ENCODE assay signal across 8 cellular contexts in the genomic region with DNA sequence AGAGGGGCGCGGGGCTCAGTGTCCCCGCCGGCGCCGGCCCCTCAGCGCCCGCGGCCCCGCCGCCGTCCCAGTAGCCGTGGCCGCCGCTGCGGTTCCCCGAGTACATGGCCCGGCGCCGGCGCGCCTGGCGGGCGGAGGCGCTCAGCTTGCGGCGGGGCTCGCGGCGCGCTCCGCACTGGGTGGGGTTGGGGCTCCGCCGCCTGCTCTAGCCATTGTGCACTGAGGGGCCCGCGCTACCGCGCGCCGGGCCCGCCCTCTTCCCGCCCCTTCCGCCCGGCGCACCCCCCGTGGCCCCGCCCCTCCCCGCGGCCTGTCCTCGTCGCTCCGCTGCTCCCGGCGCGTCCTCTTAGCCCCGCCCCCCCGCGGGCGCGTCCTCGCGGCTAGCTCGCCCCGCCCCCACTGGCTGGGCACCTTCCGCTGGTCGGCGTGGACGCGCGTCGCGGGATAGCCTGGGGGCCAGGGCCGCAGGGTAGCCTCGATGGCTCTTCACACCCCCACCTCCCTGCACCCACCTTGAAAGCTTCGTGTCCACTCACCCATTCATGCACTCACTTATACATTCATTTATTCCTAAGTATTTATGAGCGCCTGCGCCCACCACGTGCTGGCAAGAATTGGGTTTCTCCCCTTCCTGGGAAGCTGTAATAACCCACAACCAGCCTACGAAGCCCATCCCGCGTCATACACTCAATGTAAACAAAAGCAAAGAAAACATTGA. TPM values are rescaled to one million over a fixed set of nuclear protein-coding genes. Genes with fewer than 3 reads are reported as not detected.
DNase-seq lines count a peak whose midpoint lies in the region; ATAC-seq, FAIRE-seq and TF ChIP-seq lines count a peak whose summit lies in the region.

A gene with protein sequence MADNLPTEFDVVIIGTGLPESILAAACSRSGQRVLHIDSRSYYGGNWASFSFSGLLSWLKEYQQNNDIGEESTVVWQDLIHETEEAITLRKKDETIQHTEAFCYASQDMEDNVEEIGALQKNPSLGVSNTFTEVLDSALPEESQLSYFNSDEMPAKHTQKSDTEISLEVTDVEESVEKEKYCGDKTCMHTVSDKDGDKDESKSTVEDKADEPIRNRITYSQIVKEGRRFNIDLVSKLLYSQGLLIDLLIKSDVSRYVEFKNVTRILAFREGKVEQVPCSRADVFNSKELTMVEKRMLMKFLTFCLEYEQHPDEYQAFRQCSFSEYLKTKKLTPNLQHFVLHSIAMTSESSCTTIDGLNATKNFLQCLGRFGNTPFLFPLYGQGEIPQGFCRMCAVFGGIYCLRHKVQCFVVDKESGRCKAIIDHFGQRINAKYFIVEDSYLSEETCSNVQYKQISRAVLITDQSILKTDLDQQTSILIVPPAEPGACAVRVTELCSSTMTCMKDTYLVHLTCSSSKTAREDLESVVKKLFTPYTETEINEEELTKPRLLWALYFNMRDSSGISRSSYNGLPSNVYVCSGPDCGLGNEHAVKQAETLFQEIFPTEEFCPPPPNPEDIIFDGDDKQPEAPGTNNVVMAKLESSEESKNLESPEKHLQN (minus strand): TSS at position 221 of the 718 bp plus-strand sequence. CDS start 4,603 bp downstream, outside the sequence.
A gene with protein sequence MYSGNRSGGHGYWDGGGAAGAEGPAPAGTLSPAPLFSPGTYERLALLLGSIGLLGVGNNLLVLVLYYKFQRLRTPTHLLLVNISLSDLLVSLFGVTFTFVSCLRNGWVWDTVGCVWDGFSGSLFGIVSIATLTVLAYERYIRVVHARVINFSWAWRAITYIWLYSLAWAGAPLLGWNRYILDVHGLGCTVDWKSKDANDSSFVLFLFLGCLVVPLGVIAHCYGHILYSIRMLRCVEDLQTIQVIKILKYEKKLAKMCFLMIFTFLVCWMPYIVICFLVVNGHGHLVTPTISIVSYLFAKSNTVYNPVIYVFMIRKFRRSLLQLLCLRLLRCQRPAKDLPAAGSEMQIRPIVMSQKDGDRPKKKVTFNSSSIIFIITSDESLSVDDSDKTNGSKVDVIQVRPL (minus strand): TSS at position 221 of the 718 bp plus-strand sequence. CDS start 115 bp downstream, at position 106.

- H3K27me3 ChIP-seq in adrenal gland = no peaks in the 10 kb centered on the region
- H3K27me3 ChIP-seq in heart right ventricle = no peaks in the 10 kb centered on the region
- H3K27me3 ChIP-seq in upper lobe of left lung = no peaks in the 10 kb centered on the region

- ATAC-seq in HG02759 (IDR thresholded peaks at IDR 0.05; ENCODE audit: unreplicated experiment) (peak; percentile 93), heart right ventricle (peak; percentile 98 to 100 (median 100)), upper lobe of left lung (ENCODE audit: low FRiP score in 2 of 2) (peak; percentile 98)

- H3K27ac Mint-ChIP-seq in progenitor cell of endocrine pancreas = peak within 1 kb of the TSS; percentile 89

- TF ChIP-seq CTCF in adrenal gland (IDR thresholded peaks at IDR 0.05) = no peak
- TF ChIP-seq CTCF in heart right ventricle (IDR thresholded peaks at IDR 0.05) = peak in 1 of 9 donors; percentile 1
- TF ChIP-seq CTCF in progenitor cell of endocrine pancreas (IDR thresholded peaks at IDR 0.05; ENCODE audit: unreplicated experiment) = no peak
- TF ChIP-seq CTCF in upper lobe of left lung (IDR thresholded peaks at IDR 0.05) = peak in 3 of 6 experiments; percentile 11 to 46 (median 26)

- H3K9me3 ChIP-seq in adrenal gland (replicated peaks in 1 of 3) (no peaks in the 10 kb centered on the region), heart right ventricle (peaks cover 0 to 20% (median 0%) of the 10 kb centered on the region in 11 donors), upper lobe of left lung (no peaks in the 10 kb centered on the region)

- TF ChIP-seq EP300 in upper lobe of left lung (IDR thresholded peaks at IDR 0.05) = no peak

- peaks cover 8% of the 10 kb centered on the region for H3K36me3 Mint-ChIP-seq in progenitor cell of endocrine pancreas (ENCODE audit: insufficient read depth)

- peaks cover 11% of the 10 kb centered on the region for H3K9me3 Mint-ChIP-seq in progenitor cell of endocrine pancreas (ENCODE audit: low read depth)

- peaks cover 20% of the 10 kb centered on the region for H3K4me1 Mint-ChIP-seq in progenitor cell of endocrine pancreas (ENCODE audit: low read depth)

- H3K27ac ChIP-seq in adrenal gland (peak within 1 kb of the TSS in 4 of 5 donors; percentile 65 to 89 (median 76)), heart right ventricle (peak within 1 kb of the TSS in 9 of 10 donors; percentile 77 to 91 (median 83)), upper lobe of left lung (peak within 1 kb of the TSS; percentile 79 to 91 (median 88))

- peak within 1 kb of the TSS; percentile 87 for H3K4me3 Mint-ChIP-seq in progenitor cell of endocrine pancreas (ENCODE audit: low read depth)

- FAIRE-seq in GM12891 (lab: Jason Lieb, UNC) = peak; percentile 96

- peak within 1 kb of the TSS; percentile 29 to 97 (median 71) for H3K4me3 ChIP-seq in adrenal gland
- H3K4me3 ChIP-seq in heart right ventricle = peak within 1 kb of the TSS; percentile 71 to 100 (median 91)
- H3K4me3 ChIP-seq in upper lobe of left lung = peak within 1 kb of the TSS; percentile 77 to 95 (median 86)

- DNase-seq in GM12891 (ENCODE audit: insufficient read length, low spot score) = peak; percentile 88
- DNase-seq in NCI-H1436 (lab: John Stamatoyannopoulos, UW) = peak; percentile 96
- peak; percentile 81 for DNase-seq in T follicular helper cell (ENCODE audit: low read depth)
- peak; percentile 93 to 97 (median 95) for DNase-seq in adrenal gland
- peak; percentile 93 to 97 for DNase-seq in heart right ventricle
- DNase-seq in progenitor cell of endocrine pancreas (ENCODE audit: low spot score, unreplicated experiment) = peak; percentile 94
- DNase-seq in upper lobe of left lung = peak; percentile 94 to 100

- peaks cover 15% of the 10 kb centered on the region in 2 donors for H3K4me1 ChIP-seq in adrenal gland (replicated peaks in 1 of 2)
- peaks cover 0 to 40% (median 12%) of the 10 kb centered on the region in 9 donors for H3K4me1 ChIP-seq in heart right ventricle
- H3K4me1 ChIP-seq in upper lobe of left lung = peaks cover 12 to 25% (median 20%) of the 10 kb centered on the region in 4 donors

- intact Hi-C loops in adrenal gland (cut with DNase I) (no loop called here), heart right ventricle (cut with DNase I) (loop anchor here in 2 of 10 donors (5.0 to 10.0 kb wide), 2 partner anchors 123 to 204 kb away; a partner anchor contains a TSS)

- H3K27me3 Mint-ChIP-seq in progenitor cell of endocrine pancreas = no peaks in the 10 kb centered on the region

- TF ChIP-seq POLR2A in GM12891 (IDR thresholded peaks at IDR 0.05; ENCODE audit: low read depth, low read length) (peak; percentile 86), adrenal gland (IDR thresholded peaks at IDR 0.05) (peak; percentile 90 to 96), upper lobe of left lung (IDR thresholded peaks at IDR 0.05) (peak in 3 of 4 donors; percentile 73 to 92 (median 92))

- WGBS in adrenal gland, 4 donors = 4 to 24% (median 8%) methylated on average over 14 to 81 of the region's 81 CpGs
- 5 to 9% methylated on average over 49 to 80 of the region's 81 CpGs for WGBS in heart right ventricle, 2 donors
- 6 to 16% methylated on average over 17 to 50 of the region's 81 CpGs for WGBS in upper lobe of left lung, 2 donors

- H3K36me3 ChIP-seq in adrenal gland (replicated peaks in 1 of 2) (no peaks in the 10 kb centered on the region), heart right ventricle (peaks cover 0 to 5% (median 0%) of the 10 kb centered on the region in 9 donors), upper lobe of left lung (peaks cover 0 to under 1% (median 0%) of the 10 kb centered on the region in 4 donors)

TF ChIP-seq in GM12891, 5 proteins besides CTCF, POLR2A, EP300 and RAD21:
- TF ChIP-seq POLR2AphosphoS5 (IDR thresholded peaks at IDR 0.05; ENCODE audit: low read depth, low read length) (peak; percentile 79; the same call in 1 of the 2 replicates), TAF1 (IDR thresholded peaks at IDR 0.05; ENCODE audit: low read depth, low read length) (peak; percentile 79; the same call in 1 of the 2 replicates), POU2F2 (IDR thresholded peaks at IDR 0.05; ENCODE audit: low read depth, low read length) (0 out of 2 replicates have a peak, but pooled peaks have one; percentile 2), PAX5 (IDR thresholded peaks at IDR 0.05; ENCODE audit: insufficient read depth, low read length, severe bottlenecking) (no peak), SPI1 (IDR thresholded peaks at IDR 0.05; ENCODE audit: low read depth, low read length) (no peak)

RNA-seq across cellular contexts. Expression of the first gene that starts in this region (rescaled TPM):
- 4.2 TPM for polyA plus RNA-seq in GM12891 (2012; ENCODE audit: low read depth, missing spikeins)
- 1 to 10 TPM in 7 of 8 donors, under 1 TPM in 1; 0.30 to 7.3 (median 4.1) TPM for total RNA-seq in adrenal gland
- polyA plus RNA-seq in adrenal gland = 1 to 10 TPM; 1.0 to 3.0 (median 1.0) TPM
- total RNA-seq in heart right ventricle = 10 to 100 TPM in 3 of 10 donors, 1 to 10 TPM in 7; 4.8 to 11.4 (median 8.0) TPM
- 1 to 10 TPM; 1.7 to 2.9 TPM for polyA plus RNA-seq in heart right ventricle
- 19.1 and 19.9 TPM in 2 replicates for total RNA-seq in progenitor cell of endocrine pancreas
- total RNA-seq in upper lobe of left lung = 10 to 100 TPM in 3 of 6 donors, 1 to 10 TPM in 3; 5.2 to 15.5 (median 11.8) TPM

RNA-seq across cellular contexts. Expression of the second gene that starts in this region (rescaled TPM):
- polyA plus RNA-seq in GM12891 (2012; ENCODE audit: low read depth, missing spikeins) = 6.5 TPM
- total RNA-seq in adrenal gland (10 to 100 TPM in 4 of 8 donors, 1 to 10 TPM in 4; 5.9 to 17.3 (median 11.5) TPM), heart right ventricle (1 to 10 TPM; 3.3 to 9.1 (median 4.9) TPM), progenitor cell of endocrine pancreas (18.2 and 19.9 TPM in 2 replicates), upper lobe of left lung (10 to 100 TPM; 11.5 to 63.4 (median 30.2) TPM)
- polyA plus RNA-seq in adrenal gland (1 to 10 TPM; 4.1 to 9.5 (median 6.8) TPM), heart right ventricle (1 to 10 TPM; 5.3 to 7.6 TPM)

Comparison
In these comparisons a context has a peak if more than half of its experiments do, and no peak if none do; other contexts are left out.
1. Peak in every context shown above with its lines: DNase-seq, ATAC-seq, H3K4me3 ChIP-seq and H3K27ac ChIP-seq.